In the genomic region with DNA sequence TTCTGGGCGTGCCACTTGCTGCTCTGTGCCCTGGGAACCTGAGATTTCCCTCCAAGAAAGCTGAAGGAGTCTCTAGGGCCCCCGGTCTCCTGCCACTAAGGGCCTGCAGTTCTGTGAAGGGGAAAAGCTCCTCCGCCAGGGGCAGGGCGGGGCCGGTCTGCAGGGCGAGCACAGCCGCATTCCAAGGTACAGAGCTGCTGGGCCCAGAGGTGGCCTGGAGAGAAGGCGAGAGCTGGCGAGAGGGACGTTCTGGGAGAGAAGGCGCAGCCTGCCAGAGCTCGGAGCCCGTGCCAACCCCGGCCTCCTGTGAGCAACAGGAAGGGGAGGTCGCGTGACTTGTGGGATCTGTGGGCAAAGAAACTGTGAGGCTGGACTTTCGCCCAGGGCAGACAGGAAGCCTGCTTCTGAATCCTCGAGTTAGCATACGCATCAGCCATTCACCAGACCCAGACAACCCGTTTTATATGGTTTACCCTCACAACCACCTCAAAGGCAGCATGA, we compare ENCODE assay signal across 1 cellular context.
TF ChIP-seq lines count a peak whose summit lies in the region.

No MANE protein-coding gene starts in this region.

TF ChIP-seq in GM12878, 131 proteins besides CTCF, POLR2A, EP300 and RAD21 (continued from another document):
- TF ChIP-seq, protein P1, sequence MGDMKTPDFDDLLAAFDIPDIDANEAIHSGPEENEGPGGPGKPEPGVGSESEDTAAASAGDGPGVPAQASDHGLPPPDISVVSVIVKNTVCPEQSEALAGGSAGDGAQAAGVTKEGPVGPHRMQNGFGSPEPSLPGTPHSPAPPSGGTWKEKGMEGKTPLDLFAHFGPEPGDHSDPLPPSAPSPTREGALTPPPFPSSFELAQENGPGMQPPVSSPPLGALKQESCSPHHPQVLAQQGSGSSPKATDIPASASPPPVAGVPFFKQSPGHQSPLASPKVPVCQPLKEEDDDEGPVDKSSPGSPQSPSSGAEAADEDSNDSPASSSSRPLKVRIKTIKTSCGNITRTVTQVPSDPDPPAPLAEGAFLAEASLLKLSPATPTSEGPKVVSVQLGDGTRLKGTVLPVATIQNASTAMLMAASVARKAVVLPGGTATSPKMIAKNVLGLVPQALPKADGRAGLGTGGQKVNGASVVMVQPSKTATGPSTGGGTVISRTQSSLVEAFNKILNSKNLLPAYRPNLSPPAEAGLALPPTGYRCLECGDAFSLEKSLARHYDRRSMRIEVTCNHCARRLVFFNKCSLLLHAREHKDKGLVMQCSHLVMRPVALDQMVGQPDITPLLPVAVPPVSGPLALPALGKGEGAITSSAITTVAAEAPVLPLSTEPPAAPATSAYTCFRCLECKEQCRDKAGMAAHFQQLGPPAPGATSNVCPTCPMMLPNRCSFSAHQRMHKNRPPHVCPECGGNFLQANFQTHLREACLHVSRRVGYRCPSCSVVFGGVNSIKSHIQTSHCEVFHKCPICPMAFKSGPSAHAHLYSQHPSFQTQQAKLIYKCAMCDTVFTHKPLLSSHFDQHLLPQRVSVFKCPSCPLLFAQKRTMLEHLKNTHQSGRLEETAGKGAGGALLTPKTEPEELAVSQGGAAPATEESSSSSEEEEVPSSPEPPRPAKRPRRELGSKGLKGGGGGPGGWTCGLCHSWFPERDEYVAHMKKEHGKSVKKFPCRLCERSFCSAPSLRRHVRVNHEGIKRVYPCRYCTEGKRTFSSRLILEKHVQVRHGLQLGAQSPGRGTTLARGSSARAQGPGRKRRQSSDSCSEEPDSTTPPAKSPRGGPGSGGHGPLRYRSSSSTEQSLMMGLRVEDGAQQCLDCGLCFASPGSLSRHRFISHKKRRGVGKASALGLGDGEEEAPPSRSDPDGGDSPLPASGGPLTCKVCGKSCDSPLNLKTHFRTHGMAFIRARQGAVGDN (IDR thresholded peaks at IDR 0.05): peak; percentile 62; the same call in 1 of the 2 replicates
- TF ChIP-seq SIN3A (IDR thresholded peaks at IDR 0.05; ENCODE audit: low read depth, low read length) (no peak), RUNX3 (IDR thresholded peaks at IDR 0.05; ENCODE audit: low read length) (peak; percentile 80), BRCA1 (IDR thresholded peaks at IDR 0.05; ENCODE audit: low read depth, low read length) (no peak)
- TF ChIP-seq, protein P2, sequence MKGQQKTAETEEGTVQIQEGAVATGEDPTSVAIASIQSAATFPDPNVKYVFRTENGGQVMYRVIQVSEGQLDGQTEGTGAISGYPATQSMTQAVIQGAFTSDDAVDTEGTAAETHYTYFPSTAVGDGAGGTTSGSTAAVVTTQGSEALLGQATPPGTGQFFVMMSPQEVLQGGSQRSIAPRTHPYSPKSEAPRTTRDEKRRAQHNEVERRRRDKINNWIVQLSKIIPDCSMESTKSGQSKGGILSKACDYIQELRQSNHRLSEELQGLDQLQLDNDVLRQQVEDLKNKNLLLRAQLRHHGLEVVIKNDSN (IDR thresholded peaks at IDR 0.05; ENCODE audit: borderline replicate concordance, extremely low read length, insufficient read depth, low read depth, low read length): no peak
